Comparison of ENCODE assay signal across 19 cellular contexts in the genomic region with DNA sequence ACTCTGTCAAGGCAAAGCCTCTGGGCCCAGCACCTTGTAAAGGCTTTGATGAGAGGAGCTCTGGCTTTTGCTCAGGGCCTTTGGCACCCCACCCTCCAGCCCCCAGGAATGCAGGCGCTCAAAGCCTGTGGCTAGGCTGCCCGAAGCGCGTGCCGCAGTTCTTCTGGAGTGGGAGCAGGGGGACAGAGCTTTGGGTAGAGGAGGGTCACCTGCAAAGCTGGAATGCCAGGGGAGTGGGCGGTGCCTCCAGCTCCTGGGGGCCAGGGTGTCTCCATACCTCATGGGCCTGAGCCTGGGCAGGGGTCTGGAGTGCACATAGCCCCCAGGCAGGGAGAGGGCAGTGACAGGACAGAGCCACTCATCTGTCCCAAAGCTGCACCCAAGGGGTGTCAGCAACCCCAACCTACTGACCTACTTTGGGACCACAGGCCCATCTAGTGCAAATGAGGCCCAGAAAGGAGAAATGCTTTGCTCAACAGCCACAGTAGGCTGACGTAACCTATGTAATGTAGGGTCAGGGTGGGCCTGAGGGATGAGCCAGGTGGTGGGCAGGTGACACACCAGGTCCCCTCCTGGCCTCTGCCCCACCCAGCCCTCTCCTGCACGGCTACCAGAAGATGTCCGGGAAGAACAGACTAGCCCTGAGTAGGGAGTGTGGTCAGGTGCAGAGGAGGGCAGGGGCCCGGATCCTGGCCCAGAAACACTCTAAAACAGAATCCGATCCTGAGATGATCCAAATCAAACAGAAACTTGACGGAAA. TPM values are rescaled to one million over a fixed set of nuclear protein-coding genes. Genes with fewer than 3 reads are reported as not detected.
DNase-seq lines count a peak whose midpoint lies in the region; TF ChIP-seq lines count a peak whose summit lies in the region.
"Had no signal": no experiment of that assay in that cellular context is flagged by ENCODE, and none has a peak within 500 bp of the region (broad histone marks: within the 10 kb centered on the region; RNA-seq: fewer than 3 reads in every experiment).

No MANE protein-coding gene starts in this region.

- no peaks in the 10 kb centered on the region for H3K27me3 Mint-ChIP-seq in Caco-2 (ENCODE audit: insufficient read depth, unreplicated experiment)
- H3K27me3 Mint-ChIP-seq: B cell, IgD-negative memory B cell had no signal

- H3K27me3 ChIP-seq in Caco-2 (replicated peaks; ENCODE audit: control insufficient read depth, insufficient read depth, low read length) (no peaks in the 10 kb centered on the region), HL-60 (ENCODE audit: insufficient read depth, poor library complexity, severe bottlenecking) (no peaks in the 10 kb centered on the region), mammary epithelial cell (ENCODE audit: insufficient read depth, low read length) (no peaks in the 10 kb centered on the region), neutrophil (no peaks in the 10 kb centered on the region)
- H3K27me3 ChIP-seq: gastroesophageal sphincter had no signal

- H3K4me1 ChIP-seq in Caco-2 (peaks cover 21% of the 10 kb centered on the region), mammary epithelial cell (ENCODE audit: insufficient read depth, low read length) (peaks cover 12% of the 10 kb centered on the region), neutrophil (ENCODE audit: control insufficient read depth in 1 of 2, insufficient read depth in 1 of 2, low read depth in 1 of 2, low read length in 1 of 2) (peaks cover 74 to 78% of the 10 kb centered on the region in 2 experiments)

- H3K27ac Mint-ChIP-seq in Caco-2 (ENCODE audit: unreplicated experiment): no peak overlapping the region
- H3K27ac Mint-ChIP-seq: IgD-negative memory B cell had no signal

- TF ChIP-seq CTCF in Caco-2 (IDR thresholded peaks at IDR 0.05; ENCODE audit: insufficient read depth in 1 of 2, low read depth in 1 of 2, low read length in 1 of 2, severe bottlenecking in 1 of 2, unreplicated experiment in 1 of 2) (no peak), HL-60 (IDR thresholded peaks at IDR 0.05; ENCODE audit: insufficient read depth, low read length) (no peak), mammary epithelial cell (conservative IDR thresholded peaks at IDR 0.05 in 1 of 2, IDR thresholded peaks at IDR 0.05 in 1 of 2; ENCODE audit: extremely low read depth in 1 of 2, insufficient read depth in 1 of 2, low read depth in 1 of 2, low read length in 2 of 2) (no peak), neutrophil (IDR thresholded peaks at IDR 0.05) (no peak)

- peak overlapping the region; percentile 78 for H3K27ac ChIP-seq in HL-60 (replicated peaks)
- H3K27ac ChIP-seq in mammary epithelial cell (ENCODE audit: insufficient read depth, low read depth, low read length): no peak overlapping the region
- H3K27ac ChIP-seq in neutrophil: peak overlapping the region; percentile 94
- H3K27ac ChIP-seq: lower lobe of right lung, psoas muscle, tibial artery, WERI-Rb-1 had no signal

- in situ Hi-C loops in mammary epithelial cell (cut with MboI; ENCODE audit: low sequenced_read_pairs in 2 of 2): no loop called here

- no peaks in the 10 kb centered on the region for H4K20me1 ChIP-seq in mammary epithelial cell (ENCODE audit: insufficient read depth, low read length)

- no peak overlapping the region for H3K4me2 ChIP-seq in mammary epithelial cell (ENCODE audit: insufficient read depth, low read depth, low read length)

- dilution Hi-C loops in mammary epithelial cell (cut with HindIII; ENCODE audit: low sequenced_read_pairs): no loop called here

- H3K36me3 Mint-ChIP-seq in Caco-2 (ENCODE audit: insufficient read depth, unreplicated experiment): peaks cover 13% of the 10 kb centered on the region

- H2AFZ ChIP-seq in mammary epithelial cell (ENCODE audit: low read depth, low read length): no peak overlapping the region

- BruUV-seq in Caco-2 (replicated peaks; lab: Mats Ljungman, UMichigan) (TSS peak; percentile 15), mammary epithelial cell (replicated peaks; lab: Mats Ljungman, UMichigan) (TSS peak; percentile 50)

- POLR2A ChIA-PET in Caco-2 (lab: Charles Lee): no interaction called here

- H3K79me2 ChIP-seq in mammary epithelial cell (ENCODE audit: insufficient read depth, low read length): peaks cover 40% of the 10 kb centered on the region

- H3K4me3 ChIP-seq in Caco-2 (ENCODE audit: low read depth, low read length) (no peak overlapping the region), HL-60 (replicated peaks; ENCODE audit: insufficient read depth, low read length) (no peak overlapping the region), mammary epithelial cell (replicated peaks in 1 of 3; ENCODE audit: insufficient read depth in 1 of 3, low read depth in 2 of 3, low read length in 3 of 3) (no peak overlapping the region), neutrophil (ENCODE audit: low read depth in 1 of 2, low read length in 1 of 2) (no peak overlapping the region)
- H3K4me3 ChIP-seq: gastroesophageal sphincter, lower lobe of right lung, psoas muscle, tibial artery had no signal

- CTCF ChIA-PET in Caco-2 (lab: Charles Lee) (no interaction called here), mammary epithelial cell (lab: Charles Lee; ENCODE audit: low non-redundant PET) (no interaction called here)

- 98% methylated on average over 6 of the region's 12 CpGs for WGBS in mammary epithelial cell (ENCODE audit: low coverage, missing lambda C conversion rate)

- no peaks in the 10 kb centered on the region for H3K9me3 ChIP-seq in Caco-2
- H3K9me3 ChIP-seq in mammary epithelial cell (replicated peaks; ENCODE audit: insufficient read depth, low read length): no peaks in the 10 kb centered on the region
- no peaks in the 10 kb centered on the region for H3K9me3 ChIP-seq in neutrophil
- H3K9me3 ChIP-seq: gastroesophageal sphincter, lower lobe of right lung, psoas muscle, tibial artery had no signal

- intact Hi-C loops in Caco-2 (cut with micrococcal nuclease; ENCODE audit: unreplicated experiment) (no loop called here), mammary epithelial cell (cut with micrococcal nuclease) (no loop called here)

- no peaks in the 10 kb centered on the region for H3K4me1 Mint-ChIP-seq in Caco-2 (ENCODE audit: low read depth, unreplicated experiment)

- peak in 1 of 2 experiments; percentile 29 for DNase-seq in Caco-2
- DNase-seq in HL-60 (ENCODE audit: low read depth in 1 of 2, low spot score in 1 of 2): no peak
- DNase-seq in mammary epithelial cell: no peak
- no peak for DNase-seq in NCI-H446 (lab: John Stamatoyannopoulos, UW)
- no peak for DNase-seq in NCI-H1417 treated with DMSO at 0.1 percent for 48 hours (lab: John Stamatoyannopoulos, UW)
- DNase-seq in COR-L47 (lab: John Stamatoyannopoulos, UW): no peak
- DNase-seq: cortex of kidney, DMS153, lower lobe of right lung, MV-4-11, NCI-H2107, NCI-H774, psoas muscle, WERI-Rb-1 had no signal

- H3K9me3 Mint-ChIP-seq in Caco-2 (ENCODE audit: unreplicated experiment): no peaks in the 10 kb centered on the region
- H3K9me3 Mint-ChIP-seq: IgD-negative memory B cell had no signal

- no peaks in the 10 kb centered on the region for H3K36me3 ChIP-seq in Caco-2 (ENCODE audit: control insufficient read depth, insufficient read depth, low read length)
- H3K36me3 ChIP-seq in mammary epithelial cell (ENCODE audit: insufficient read depth, low read length): no peaks in the 10 kb centered on the region
- H3K36me3 ChIP-seq in neutrophil: no peaks in the 10 kb centered on the region
- H3K36me3 ChIP-seq: lower lobe of right lung, tibial artery had no signal

- no peak overlapping the region for H3K4me3 Mint-ChIP-seq in Caco-2 (ENCODE audit: unreplicated experiment)
- H3K4me3 Mint-ChIP-seq: B cell had no signal

- H3K9ac ChIP-seq in mammary epithelial cell (ENCODE audit: insufficient read depth, low read length): no peak overlapping the region

RNA-seq across cellular contexts. Expression of a gene that starts 2.2 kb away (rescaled TPM):
- total RNA-seq in Caco-2 (2022) (19.5 and 26.4 TPM in 2 replicates), mammary epithelial cell (1 to 10 TPM; 1.2 to 5.6 TPM)
- polyA plus RNA-seq in mammary epithelial cell: 1.9 TPM
- 0.78 TPM for polyA minus RNA-seq in mammary epithelial cell

RNA-seq across cellular contexts. Expression of a gene that starts 22.2 kb away (rescaled TPM):
- total RNA-seq in Caco-2 (2022) (69.5 and 76.7 TPM in 2 replicates), mammary epithelial cell (10 to 100 TPM; 18.7 to 40.9 TPM)
- 48.0 TPM for polyA plus RNA-seq in mammary epithelial cell
- 86.5 TPM for polyA minus RNA-seq in mammary epithelial cell
